Comparison of ENCODE assay signal across 16 cellular contexts in the genomic region with DNA sequence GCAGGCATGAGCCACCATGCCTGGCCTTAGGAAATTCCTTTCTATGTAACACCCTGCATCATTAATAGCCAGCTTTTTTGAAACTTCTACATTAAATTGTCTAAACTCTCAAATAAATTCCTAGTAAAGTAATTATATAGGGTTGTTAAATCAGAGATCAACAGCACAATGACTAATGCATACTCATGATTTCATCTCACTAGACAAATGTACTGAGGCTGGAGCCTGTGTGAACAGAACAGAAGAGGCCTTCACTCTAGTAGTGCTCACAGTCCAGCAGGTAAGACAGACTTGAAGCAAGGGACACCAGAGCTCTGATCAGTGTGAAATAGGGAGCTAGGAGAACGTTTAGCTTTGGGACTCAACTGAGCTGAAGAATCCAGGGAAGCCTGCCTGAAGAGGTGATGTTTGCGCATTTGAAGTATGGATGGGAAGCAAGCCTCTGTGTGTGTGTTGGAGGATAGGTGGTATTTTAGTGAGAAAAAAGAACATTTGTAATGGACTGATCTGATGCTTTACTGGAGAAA. TPM values are rescaled to one million over a fixed set of nuclear protein-coding genes. Genes with fewer than 3 reads are reported as not detected.
DNase-seq lines count a peak whose midpoint lies in the region; FAIRE-seq and TF ChIP-seq lines count a peak whose summit lies in the region.
"Had no signal": no experiment of that assay in that cellular context is flagged by ENCODE, and none has a peak within 500 bp of the region (broad histone marks: within the 10 kb centered on the region; RNA-seq: fewer than 3 reads in every experiment).

No MANE protein-coding gene starts in this region.

- H3K23ac ChIP-seq in H1 (ENCODE audit: insufficient read length), result no peak overlapping the region
- H3K23ac ChIP-seq in mesendoderm (ENCODE audit: low read length), result no peak overlapping the region

- no peak for TF ChIP-seq RAD21 in H1 (IDR thresholded peaks at IDR 0.05 in 1 of 2, conservative IDR thresholded peaks at IDR 0.05 in 1 of 2; ENCODE audit: low read depth in 2 of 2, low read length in 2 of 2)

- H3K27me3 ChIP-seq in HUES6 (ENCODE audit: control insufficient read depth, insufficient read depth, low read length) (no peaks in the 10 kb centered on the region), H1 (replicated peaks in 1 of 4; ENCODE audit: control insufficient read depth in 3 of 4, extremely low read depth in 1 of 4, insufficient read depth in 3 of 4, low read length in 3 of 4) (no peaks in the 10 kb centered on the region), mesendoderm (ENCODE audit: insufficient read depth, low read length, poor library complexity) (no peaks in the 10 kb centered on the region), smooth muscle cell (ENCODE audit: low read depth) (no peaks in the 10 kb centered on the region)
- H3K27me3 ChIP-seq: SJCRH30 had no signal

- no peak overlapping the region for H3K18ac ChIP-seq in H1 (ENCODE audit: extremely low read depth, low read length)
- H3K18ac ChIP-seq in mesendoderm (ENCODE audit: low read length), result no peak overlapping the region

- H3K14ac ChIP-seq in H1 (ENCODE audit: insufficient read length), result no peak overlapping the region

- H3K9me3 ChIP-seq in HUES6 (ENCODE audit: control insufficient read depth, insufficient read depth, low read depth, low read length) (no peaks in the 10 kb centered on the region), H1 (ENCODE audit: insufficient read depth in 2 of 2, low read depth in 1 of 2, low read length in 1 of 2) (no peaks in the 10 kb centered on the region), smooth muscle cell (replicated peaks; ENCODE audit: low read depth) (no peaks in the 10 kb centered on the region)
- H3K9me3 ChIP-seq: Caco-2, SJCRH30 had no signal

- H2BK20ac ChIP-seq in H1 (ENCODE audit: low read length), result no peak overlapping the region

- H3K79me1 ChIP-seq in H1 (ENCODE audit: low read depth, low read length) (peaks cover 7% of the 10 kb centered on the region), mesendoderm (ENCODE audit: low read length) (peaks cover 10% of the 10 kb centered on the region)

- H3K23me2 ChIP-seq in H1 (ENCODE audit: low read depth, low read length), result peaks cover 11% of the 10 kb centered on the region

- H3K79me2 ChIP-seq in H1 (ENCODE audit: control insufficient read depth in 1 of 2, insufficient read depth in 2 of 2, low read length in 2 of 2) (peaks cover 47 to 88% of the 10 kb centered on the region in 2 experiments), mesendoderm (ENCODE audit: control insufficient read depth, insufficient read depth, low read length) (peaks cover 71% of the 10 kb centered on the region), smooth muscle cell (ENCODE audit: low read depth) (peaks cover 33% of the 10 kb centered on the region)

- H2AFZ ChIP-seq in H1 (ENCODE audit: low read length) (no peak overlapping the region), smooth muscle cell (ENCODE audit: low read depth) (no peak overlapping the region)

- peak overlapping the region; percentile 51 to 94 for H3K4me2 ChIP-seq in H1 (ENCODE audit: insufficient read depth in 1 of 2, low read depth in 2 of 2, low read length in 2 of 2)
- H3K4me2 ChIP-seq in mesendoderm (ENCODE audit: low read length), result no peak overlapping the region
- no peak overlapping the region for H3K4me2 ChIP-seq in smooth muscle cell

- H3K56ac ChIP-seq in H1 (replicated peaks; ENCODE audit: insufficient read length, low read depth, low read length) (no peak overlapping the region), mesendoderm (ENCODE audit: low read length) (peak overlapping the region; percentile 1)

- DNase-seq in H1 (ENCODE audit: low read depth in 1 of 2, low spot score in 2 of 2) (peak in 1 of 2 experiments; percentile 16), mesendoderm (no peak), smooth muscle cell (lab: John Stamatoyannopoulos, UW; ENCODE audit: unreplicated experiment) (no peak), NCI-H1417 treated with DMSO at 0.1 percent for 48 hours (lab: John Stamatoyannopoulos, UW) (no peak), GM20000 (ENCODE audit: low spot score) (no peak), G401 (ENCODE audit: low spot score) (no peak)
- DNase-seq: Caco-2; MM.1S; NCI-H1092 treated with DMSO at 0.1 percent for 48 hours; NCI-H187; NCI-H345; NCI-H526 treated with DMSO at 0.1 percent for 48 hours; NK-92 treated with Interleukin-12 subunit alpha and Interleukin-12 subunit beta, amount 100 ng/mL, for 24 hours; SJCRH30 had no signal

- FAIRE-seq in H1 (lab: Jason Lieb, UNC), result no peak

- H3K4me1 ChIP-seq in HUES6 (ENCODE audit: control insufficient read depth, insufficient read depth, low read length) (peaks cover 10% of the 10 kb centered on the region; the same call in 1 of the 2 replicates), H1 (replicated peaks in 1 of 4; ENCODE audit: control insufficient read depth in 3 of 4, insufficient read depth in 4 of 4, low read length in 3 of 4) (peaks cover 7 to 11% (median 7%) of the 10 kb centered on the region in 4 experiments), mesendoderm (ENCODE audit: control insufficient read depth, low read depth, low read length) (peaks cover 4% of the 10 kb centered on the region), smooth muscle cell (ENCODE audit: low read depth) (peaks cover 7% of the 10 kb centered on the region)
- H3K4me1 ChIP-seq: Caco-2, SJCRH30 had no signal

- H3K27ac ChIP-seq in HUES6 (ENCODE audit: low read depth, low read length), result no peak overlapping the region
- no peak overlapping the region for H3K27ac ChIP-seq in H1 (ENCODE audit: low read depth, low read length)
- H3K27ac ChIP-seq in mesendoderm (ENCODE audit: low read depth, low read length), result no peak overlapping the region
- peak overlapping the region; percentile 78 for H3K27ac ChIP-seq in smooth muscle cell (ENCODE audit: low read depth)
- H3K27ac ChIP-seq: SJCRH30 had no signal

- H3K4me3 ChIP-seq in HUES6 (ENCODE audit: low read depth, low read length) (peak overlapping the region; percentile 8; the same call in 1 of the 2 replicates), H1 (ENCODE audit: extremely low read depth in 1 of 4, insufficient read depth in 2 of 4, low read depth in 3 of 4, low read length in 4 of 4) (peak overlapping the region in 3 of 4 experiments; percentile 10 to 72 (median 18); a peak in 5 of 8 replicates), mesendoderm (ENCODE audit: low read length) (no peak overlapping the region), smooth muscle cell (no peak overlapping the region)
- H3K4me3 ChIP-seq: SJCRH30 had no signal

- CTCF ChIA-PET in H1 (lab: Charles Lee; ENCODE audit: partially characterized antibody), result interaction anchor here (0.7 to 1.2 kb wide), 6 partner anchors 14 to 517 kb away, joined by 3 to 5 read pairs (median 4); no protein-coding TSS in a partner anchor

- H2BK15ac ChIP-seq in H1 (ENCODE audit: low read length), result no peak overlapping the region
- no peak overlapping the region for H2BK15ac ChIP-seq in mesendoderm (replicated peaks; ENCODE audit: low read depth)

- H3K4ac ChIP-seq in H1 (replicated peaks; ENCODE audit: insufficient read length, low read depth, low read length), result no peak overlapping the region
- no peak overlapping the region for H3K4ac ChIP-seq in mesendoderm (ENCODE audit: low read depth, low read length)

- no peak overlapping the region for H2BK5ac ChIP-seq in H1 (ENCODE audit: low read depth, low read length)
- no peak overlapping the region for H2BK5ac ChIP-seq in mesendoderm (ENCODE audit: low read length)

- H4K8ac ChIP-seq in H1 (ENCODE audit: extremely low read depth, insufficient read depth, low read length), result no peak overlapping the region
- H4K8ac ChIP-seq in mesendoderm (ENCODE audit: low read depth, low read length), result no peak overlapping the region

- H2BK120ac ChIP-seq in H1 (replicated peaks; ENCODE audit: low read depth, low read length) (no peak overlapping the region), mesendoderm (ENCODE audit: low read depth, low read length) (no peak overlapping the region)

- POLR2A ChIA-PET in H1 (lab: Charles Lee; ENCODE audit: partially characterized antibody), result interaction anchor here (0.7 to 18.1 kb wide), 9 partner anchors 12 to 1319 kb away, joined by 3 to 228 read pairs (median 3); partner anchors contain the start of gene TRIML2

- TF ChIP-seq POLR2A in H1 (IDR thresholded peaks at IDR 0.05; ENCODE audit: control extremely low read depth in 1 of 2, low read depth in 2 of 2, low read length in 2 of 2), result peak in 1 of 2 experiments; percentile 64; a peak in 1 of 3 replicates

- H3K36me3 ChIP-seq in HUES6 (ENCODE audit: control insufficient read depth, insufficient read depth, low read length) (peaks cover 57% of the 10 kb centered on the region; the same call in 1 of the 2 replicates), H1 (ENCODE audit: control insufficient read depth in 2 of 4, insufficient read depth in 4 of 4, low read length in 3 of 4) (peaks cover 41 to 76% (median 55%) of the 10 kb centered on the region in 4 experiments), mesendoderm (ENCODE audit: control insufficient read depth, insufficient read depth, low read length) (peaks cover 18% of the 10 kb centered on the region), smooth muscle cell (ENCODE audit: low read depth) (no peaks in the 10 kb centered on the region)
- H3K36me3 ChIP-seq: SJCRH30 had no signal

- H3F3A ChIP-seq in smooth muscle cell (ENCODE audit: low read depth), result peaks cover 11% of the 10 kb centered on the region

- peaks cover 25 to 43% of the 10 kb centered on the region in 2 experiments for H4K20me1 ChIP-seq in H1 (replicated peaks in 1 of 2; ENCODE audit: control insufficient read depth in 1 of 2, insufficient read depth in 2 of 2, low read length in 2 of 2)
- H4K20me1 ChIP-seq in smooth muscle cell (ENCODE audit: low read depth), result peaks cover 10% of the 10 kb centered on the region

- H3K9ac ChIP-seq in HUES6 (ENCODE audit: low read length) (no peak overlapping the region), H1 (replicated peaks in 1 of 4; ENCODE audit: extremely low read depth in 1 of 4, low read depth in 3 of 4, low read length in 3 of 4) (no peak overlapping the region; a peak in 1 of 7 replicates), mesendoderm (ENCODE audit: low read length) (no peak overlapping the region), smooth muscle cell (ENCODE audit: low read depth) (no peak overlapping the region)

- WGBS in H1 (ENCODE audit: extremely low coverage in 1 of 2, insufficient coverage in 1 of 2, insufficient read length in 1 of 2, insufficient replicate concordance in 2 of 2, low coverage in 1 of 2, low lambda C conversion rate in 2 of 2, missing lambda C conversion rate in 1 of 2), 2 experiments, result 93% methylated on average over 2 of the region's 2 CpGs; no CpG with 5 or more reads in 1 of the 2 experiments
- no CpG with 5 or more reads among the region's 2 CpGs for WGBS in mesendoderm (ENCODE audit: extremely low coverage, insufficient coverage, low lambda C conversion rate)
- 89% methylated on average over 2 of the region's 2 CpGs for WGBS in smooth muscle cell (ENCODE audit: low lambda C conversion rate)

- H2BK12ac ChIP-seq in H1 (ENCODE audit: low read depth, low read length), result 0 out of 2 replicates have a peak overlapping the region, but pooled peaks have one; percentile 27

- no peak for TF ChIP-seq EP300 in H1 (IDR thresholded peaks at IDR 0.05; ENCODE audit: borderline replicate concordance in 1 of 2, low read depth in 2 of 2, low read length in 2 of 2)

- in situ Hi-C loops in G401 (cut with HindIII; ENCODE audit: low sequenced_read_pairs), result no loop called here

- TF ChIP-seq CTCF in H1 (IDR thresholded peaks at IDR 0.05; ENCODE audit: control extremely low read depth in 1 of 3, insufficient read depth in 1 of 3, low read depth in 1 of 3, low read length in 3 of 3) (no peak), smooth muscle cell (IDR thresholded peaks at IDR 0.05; ENCODE audit: borderline replicate concordance, insufficient read depth, poor library complexity, severe bottlenecking) (no peak), GM20000 (IDR thresholded peaks at IDR 0.05; ENCODE audit: extremely low read depth, missing control alignments) (no peak)

- H4K5ac ChIP-seq in H1 (ENCODE audit: insufficient read length, low read depth, low read length), result no peak overlapping the region
- H4K5ac ChIP-seq in mesendoderm (ENCODE audit: low read length), result no peak overlapping the region

- no peak overlapping the region for H4K91ac ChIP-seq in H1 (replicated peaks; ENCODE audit: insufficient read length, low read length)

- H2AK5ac ChIP-seq in H1 (ENCODE audit: low read depth, low read length) (no peak overlapping the region), mesendoderm (ENCODE audit: low read length) (no peak overlapping the region)

RNA-seq across cellular contexts. Expression of gene ZFP42, which starts 3.9 kb away (rescaled TPM):
- total RNA-seq in H1 (2021; fragmentation: NEBNext Ultra II Directional; extraction: Animal tissue kit (Norgen Biotek cat#: 25700)), result 187 and 188 TPM in 2 replicates
- polyA plus RNA-seq in H1 (2011; rRNA removed) (69.3 and 69.4 TPM in 2 replicates), smooth muscle cell (15.7 and 24.0 TPM in 2 replicates)
- 85.3 TPM for polyA plus RNA-seq in H1 (2011; cell fraction: cytosol; rRNA removed)
- polyA plus RNA-seq in H1 (2011; cell fraction: nucleus; rRNA removed), result 48.7 TPM
- 93.3 to 158 TPM (median 108 TPM) in 4 replicates for polyA plus RNA-seq in H1 (2012, experiment 1 of 2)
- polyA plus RNA-seq in H1 (2012, experiment 2 of 2), result 103 TPM
- 98.0 TPM for polyA plus RNA-seq in H1 (2013, experiment 1 of 2)
- 95.8 TPM for polyA plus RNA-seq in H1 (2013, experiment 2 of 2)
- polyA minus RNA-seq in H1 (2011; rRNA and poly(A)+ RNA removed), result 105 and 115 TPM in 2 replicates
- polyA minus RNA-seq in H1 (2011; cell fraction: cytosol; rRNA and poly(A)+ RNA removed), result 101 TPM
- 49.8 TPM for polyA minus RNA-seq in H1 (2011; cell fraction: nucleus; rRNA and poly(A)+ RNA removed)
- polyA plus RNA-seq in mesendoderm (2013, experiment 1 of 2), result 134 TPM
- polyA plus RNA-seq in mesendoderm (2013, experiment 2 of 2), result 141 TPM
- total RNA-seq in smooth muscle cell, result 30.4 and 31.5 TPM in 2 replicates
- not detected in 2 replicates for total RNA-seq in G401 (2014; rRNA removed; shearing (Covaris generic))
- total RNA-seq: OCI-LY7, SJCRH30 had no signal

Comparison
In these comparisons a context has a peak if more than half of its experiments do, and no peak if none do; other contexts are left out.
1. H3K4me3 ChIP-seq: peak in HUES6 (single experiment) and H1 (3 of 4); none in mesendoderm (single experiment) and smooth muscle cell (single experiment).
2. H3K4me2 ChIP-seq: peak in H1 (2 of 2); none in mesendoderm (single experiment) and smooth muscle cell (single experiment).
3. RNA of gene ZFP42, which starts 3.9 kb away (total RNA-seq): 187 to 188 TPM in H1 and 30.4 to 31.5 TPM in smooth muscle cell; not detected in G401; every median in the first group is over 10 times any median in the second.